ENCODE assay signal across 11 cellular contexts in genomic region chr6:42727627-42728026, GRCh38. TPM values are rescaled to one million over a fixed set of nuclear protein-coding genes. Genes with fewer than 3 reads are reported as not detected.
A peak's percentile ranks its signal among the peaks of the same experiment; 100 is the strongest.
DNase-seq lines count a peak whose midpoint lies in the region; ATAC-seq and TF ChIP-seq lines count a peak whose summit lies in the region.
"Had no signal": no experiment of that assay in that cellular context is flagged by ENCODE, and none has a peak within 500 bp of the region (broad histone marks: within the 10 kb centered on the region; RNA-seq: fewer than 3 reads in every experiment).

No MANE protein-coding gene starts in this region.

- H3K27me3 Mint-ChIP-seq in CD14-positive monocyte (ENCODE audit: low read depth in 3 of 3) (peaks cover 2 to 8% (median 7%) of the 10 kb centered on the region in 3 donors), T-cell (no peaks in the 10 kb centered on the region)

- H3K36me3 ChIP-seq in fibroblast of lung (ENCODE audit: control insufficient read depth, insufficient read depth, low read length) (no peaks in the 10 kb centered on the region), rectal smooth muscle tissue (ENCODE audit: control insufficient read depth, insufficient read depth, low read length) (no peaks in the 10 kb centered on the region)
- H3K36me3 ChIP-seq: SJSA1 had no signal

- no peak for TF ChIP-seq CTCF in CD14-positive monocyte (IDR thresholded peaks at IDR 0.05)
- no peak for TF ChIP-seq CTCF in fibroblast of lung (conservative IDR thresholded peaks at IDR 0.05 in 1 of 2, IDR thresholded peaks at IDR 0.05 in 1 of 2; ENCODE audit: low read depth in 1 of 2, low read length in 2 of 2)

- H3K9me3 ChIP-seq in fibroblast of lung (ENCODE audit: control insufficient read depth, insufficient read depth, low read depth, low read length), result no peaks in the 10 kb centered on the region
- H3K9me3 ChIP-seq: SJSA1 had no signal

- H3K27me3 ChIP-seq in fibroblast of lung (ENCODE audit: control insufficient read depth, insufficient read depth, low read length), result no peaks in the 10 kb centered on the region
- H3K27me3 ChIP-seq in rectal smooth muscle tissue (ENCODE audit: control insufficient read depth, insufficient read depth, low read length), result no peaks in the 10 kb centered on the region
- H3K27me3 ChIP-seq: SJSA1 had no signal

- H3K27ac ChIP-seq in fibroblast of lung (ENCODE audit: insufficient read depth, low read length) (peak overlapping the region; percentile 84), rectal smooth muscle tissue (ENCODE audit: low read depth, low read length) (peak overlapping the region; percentile 87)
- H3K27ac ChIP-seq: SJSA1 had no signal

- peak overlapping the region; percentile 68 for H3K9ac ChIP-seq in fibroblast of lung (ENCODE audit: insufficient read depth, low read length)
- H3K9ac ChIP-seq in rectal smooth muscle tissue (ENCODE audit: low read length), result peak overlapping the region; percentile 4

- H3K36me3 Mint-ChIP-seq in CD14-positive monocyte (no peaks in the 10 kb centered on the region), T-cell (no peaks in the 10 kb centered on the region)

- H3K9me3 Mint-ChIP-seq in CD14-positive monocyte, result peaks cover 0 to 9% (median 4%) of the 10 kb centered on the region in 7 donors
- no peaks in the 10 kb centered on the region for H3K9me3 Mint-ChIP-seq in T-cell

- DNase-seq in CD14-positive monocyte (ENCODE audit: low spot score) (no peak), T-cell (no peak), fibroblast of lung (ENCODE audit: low read depth in 2 of 2) (peak in 1 of 2 donors; percentile 33), GF-D8 (lab: John Stamatoyannopoulos, UW) (no peak), NCI-H1436 (lab: John Stamatoyannopoulos, UW) (no peak)
- DNase-seq: DMS79 treated with DMSO at 0.1 percent for 48 hours, NCI-H2171 had no signal

- H3K4me3 Mint-ChIP-seq in CD14-positive monocyte, result peak overlapping the region; percentile 95 to 99
- H3K4me3 Mint-ChIP-seq in T-cell, result peak overlapping the region; percentile 39 to 94 (median 82)

- H3K27ac Mint-ChIP-seq in CD14-positive monocyte (peak overlapping the region in 1 of 7 donors; percentile 81), T-cell (peak overlapping the region; percentile 27 to 28)

- POLR2A ChIA-PET in T-cell (lab: Charles Lee), result interaction anchor here in 1 of 2 donors (0.7 kb wide), 1 partner anchor 469 kb away, joined by 3 read pairs; no protein-coding TSS in a partner anchor

- H3K4me2 ChIP-seq in fibroblast of lung (ENCODE audit: extremely low read depth, insufficient read depth, low read length), result peak overlapping the region; percentile 79

- peak overlapping the region; percentile 86 for H2AFZ ChIP-seq in fibroblast of lung (ENCODE audit: low read length)

- H3K4me1 ChIP-seq in fibroblast of lung (ENCODE audit: control insufficient read depth, extremely low read depth, insufficient read depth, low read length) (peaks cover 3% of the 10 kb centered on the region), rectal smooth muscle tissue (ENCODE audit: control insufficient read depth, insufficient read depth, low read length) (peaks cover 6% of the 10 kb centered on the region)
- H3K4me1 ChIP-seq: SJSA1 had no signal

- ATAC-seq in T-cell (replicated peaks in 1 of 4) (no peak), HG02970 (IDR thresholded peaks at IDR 0.05; ENCODE audit: low FRiP score, unreplicated experiment) (no peak), GM19023 (IDR thresholded peaks at IDR 0.05; ENCODE audit: unreplicated experiment) (no peak)

- intact Hi-C loops in CD14-positive monocyte (cut with micrococcal nuclease), result loop anchor here (2.0 to 10.0 kb wide), 3 partner anchors 57 to 67 kb away; partner anchors contain the start of gene BICRAL (in 1 of the 2)

- H3K4me1 Mint-ChIP-seq in CD14-positive monocyte, result peaks cover 18% of the 10 kb centered on the region
- peaks cover 20 to 23% (median 21%) of the 10 kb centered on the region in 3 donors for H3K4me1 Mint-ChIP-seq in T-cell

- CTCF ChIA-PET in T-cell (lab: Charles Lee), result interaction anchor here (0.6 to 3.2 kb wide), 4 partner anchors 35 to 130 kb away, joined by 3 to 34 read pairs (median 8); no protein-coding TSS in a partner anchor

- H3K79me2 ChIP-seq in fibroblast of lung (ENCODE audit: control insufficient read depth, insufficient read depth, low read length), result no peaks in the 10 kb centered on the region

- H3K4me3 ChIP-seq in fibroblast of lung (replicated peaks in 1 of 4; ENCODE audit: control extremely low read depth in 1 of 4, insufficient read depth in 1 of 4, low read depth in 3 of 4, low read length in 4 of 4), result peak overlapping the region; percentile 12 to 56 (median 32)
- peak overlapping the region; percentile 62 for H3K4me3 ChIP-seq in rectal smooth muscle tissue (ENCODE audit: low read length)
- H3K4me3 ChIP-seq: SJSA1 had no signal

- no peaks in the 10 kb centered on the region for H4K20me1 ChIP-seq in fibroblast of lung (ENCODE audit: control insufficient read depth, extremely low read depth, insufficient read depth, low read length)

RNA-seq across cellular contexts. Expression of gene PRPH2, which starts 5.2 kb away (rescaled TPM):
- polyA plus RNA-seq in CD14-positive monocyte (not detected), fibroblast of lung (4.0 and 6.3 TPM in 2 replicates)
- total RNA-seq in T-cell (under 1 TPM in 2 of 5 donors, not detected in 3; 0.12 to 0.13 TPM), fibroblast of lung (5.1 and 8.6 TPM in 2 replicates)
- 3.0 and 4.4 TPM in 2 replicates for polyA plus RNA-seq in fibroblast of lung (2012)
- polyA minus RNA-seq in fibroblast of lung (ENCODE audit: low replicate concordance), result 8.0 and 10.1 TPM in 2 replicates
- total RNA-seq: SJSA1 had no signal

RNA-seq across cellular contexts. Expression of gene TBCC, which starts 18.3 kb away (rescaled TPM):
- 10 to 100 TPM; 30.7 to 31.3 TPM for polyA plus RNA-seq in CD14-positive monocyte
- 10 to 100 TPM; 56.5 to 74.8 (median 59.4) TPM for total RNA-seq in T-cell
- total RNA-seq in fibroblast of lung, result 50.0 and 50.6 TPM in 2 replicates
- polyA plus RNA-seq in fibroblast of lung, result 18.2 and 18.7 TPM in 2 replicates
- polyA plus RNA-seq in fibroblast of lung (2012), result 22.5 and 25.1 TPM in 2 replicates
- 19.8 and 31.7 TPM in 2 replicates for polyA minus RNA-seq in fibroblast of lung (ENCODE audit: low replicate concordance)

RNA-seq across cellular contexts. Expression of gene BICRAL, which starts 54.2 kb away (rescaled TPM):
- polyA plus RNA-seq in CD14-positive monocyte (1 to 10 TPM; 1.6 to 2.2 TPM), fibroblast of lung (10.2 and 11.5 TPM in 2 replicates)
- total RNA-seq in T-cell (10 to 100 TPM; 33.1 to 39.5 (median 33.6) TPM), fibroblast of lung (4.9 and 6.9 TPM in 2 replicates)
- 3.5 and 4.6 TPM in 2 replicates for polyA plus RNA-seq in fibroblast of lung (2012)
- 9.2 and 10.1 TPM in 2 replicates for polyA minus RNA-seq in fibroblast of lung (ENCODE audit: low replicate concordance)
